1 cellular context compared by ENCODE assay signal in genomic region chr11:20367313-20367948, GRCh38.
TF ChIP-seq lines count a peak whose summit lies in the region.

No MANE protein-coding gene starts in this region.

TF ChIP-seq in GM23338, 12 proteins besides CTCF, POLR2A, EP300 and RAD21 (continued from another document):
- no peak for TF ChIP-seq ZNF462 (CRISPR knock-in tag; IDR thresholded peaks at IDR 0.05)
- no peak for TF ChIP-seq POLR2AphosphoS5 (IDR thresholded peaks at IDR 0.05; ENCODE audit: low read depth)
- no peak for TF ChIP-seq JUNB (IDR thresholded peaks at IDR 0.05; ENCODE audit: unreplicated experiment)
TF ChIP-seq in GM23338: peak in this region for 0.
